In genomic region chr13:50202485-50202884, GRCh38 we compare ENCODE assay signal across 19 cellular contexts.
"Had no signal": no experiment of that assay in that cellular context is flagged by ENCODE, and none has a peak within 500 bp of the region (broad histone marks: within the 10 kb centered on the region; RNA-seq: fewer than 3 reads in every experiment).

No MANE protein-coding gene starts in this region.

- H3K27ac ChIP-seq: adrenal gland, right atrium auricular region, tibial artery had no signal

- H3K36me3 ChIP-seq: adrenal gland, right atrium auricular region, tibial artery had no signal

- H3K36me3 Mint-ChIP-seq: naive thymus-derived CD4-positive, alpha-beta T cell had no signal

- H3K27me3 ChIP-seq: adrenal gland, right atrium auricular region, tibial artery had no signal

- H3K27me3 Mint-ChIP-seq: activated B cell treated with CpG ODN at 0.5 μM for 24 hours had no signal

- H3K9me3 ChIP-seq: adrenal gland, right atrium auricular region, tibial artery had no signal

- H3K4me1 Mint-ChIP-seq: activated B cell treated with CpG ODN at 0.5 μM for 24 hours; activated CD4-positive, alpha-beta T cell treated with anti-CD3 and anti-CD28 coated beads, Interleukin-2, amount 10 ng/mL, durations not matched to agents 7 days and 5 days had no signal

- H3K4me3 ChIP-seq: adrenal gland, right atrium auricular region, tibial artery had no signal

- H3K9me3 Mint-ChIP-seq: activated B cell treated with CpG ODN at 0.5 μM for 24 hours; activated CD4-positive, alpha-beta T cell treated with anti-CD3 and anti-CD28 coated beads, Interleukin-2, amount 10 ng/mL, durations not matched to agents 7 days and 5 days; activated T-cell treated with anti-CD3 and anti-CD28 coated beads, Interleukin-2, amount 50 U/mL, for 4 hours; naive thymus-derived CD4-positive, alpha-beta T cell had no signal

- ATAC-seq: activated T-cell treated with anti-CD3 and anti-CD28 coated beads, Interleukin-2, amount 50 U/mL, for 4 hours; left cardiac atrium; naive thymus-derived CD4-positive, alpha-beta T cell; stimulated activated naive CD8-positive, alpha-beta T cell treated with anti-CD3 and anti-CD28 coated beads, Interleukin-15, Interleukin-2, amounts not matched to agents 100 U/mL and 50 U/mL, for 24 hours had no signal

- H3K4me1 ChIP-seq: adrenal gland, tibial artery had no signal

- H3K27ac Mint-ChIP-seq: activated B cell treated with CpG ODN at 0.5 μM for 24 hours; activated CD4-positive, alpha-beta T cell treated with anti-CD3 and anti-CD28 coated beads, Interleukin-2, amount 10 ng/mL, durations not matched to agents 7 days and 5 days; naive thymus-derived CD4-positive, alpha-beta T cell had no signal

- H3K4me3 Mint-ChIP-seq: activated B cell treated with CpG ODN at 0.5 μM for 24 hours; activated CD4-positive, alpha-beta T cell treated with anti-CD3 and anti-CD28 coated beads, Interleukin-2, amount 10 ng/mL, durations not matched to agents 7 days and 5 days; activated T-cell treated with anti-CD3 and anti-CD28 coated beads, Interleukin-2, amount 50 U/mL, for 4 hours; naive thymus-derived CD4-positive, alpha-beta T cell had no signal

- DNase-seq: activated B cell treated with CpG ODN at 0.5 μM for 24 hours; activated CD4-positive, alpha-beta T cell treated with anti-CD3 and anti-CD28 coated beads, Interleukin-2, amount 10 ng/mL, durations not matched to agents 7 days and 5 days; activated CD8-positive, alpha-beta memory T cell treated with anti-CD3 and anti-CD28 coated beads, Interleukin-2, amount 50 U/mL, for 4 hours; activated naive CD4-positive, alpha-beta T cell treated with anti-CD3 and anti-CD28 coated beads, Interleukin-2, amount 50 U/mL, for 16 hours; activated T-cell treated with anti-CD3 and anti-CD28 coated beads, Interleukin-2, amount 50 U/mL, for 4 hours; adrenal gland; dermis blood vessel endothelial cell; effector memory CD4-positive, alpha-beta T cell; foreskin fibroblast; hippocampal formation; left cardiac atrium; mesenchymal stem cell; naive thymus-derived CD4-positive, alpha-beta T cell; nucleus accumbens; stimulated activated CD4-positive, alpha-beta T cell treated with anti-CD3 and anti-CD28 coated beads, Interleukin-2, amount 100 ng/mL, for 24 hours; stimulated activated naive CD8-positive, alpha-beta T cell treated with anti-CD3 and anti-CD28 coated beads, Interleukin-15, Interleukin-2, amounts not matched to agents 100 U/mL and 50 U/mL, for 24 hours; substantia nigra; tibial artery had no signal
